Comparison of ENCODE assay signal across 20 cellular contexts in the genomic region with DNA sequence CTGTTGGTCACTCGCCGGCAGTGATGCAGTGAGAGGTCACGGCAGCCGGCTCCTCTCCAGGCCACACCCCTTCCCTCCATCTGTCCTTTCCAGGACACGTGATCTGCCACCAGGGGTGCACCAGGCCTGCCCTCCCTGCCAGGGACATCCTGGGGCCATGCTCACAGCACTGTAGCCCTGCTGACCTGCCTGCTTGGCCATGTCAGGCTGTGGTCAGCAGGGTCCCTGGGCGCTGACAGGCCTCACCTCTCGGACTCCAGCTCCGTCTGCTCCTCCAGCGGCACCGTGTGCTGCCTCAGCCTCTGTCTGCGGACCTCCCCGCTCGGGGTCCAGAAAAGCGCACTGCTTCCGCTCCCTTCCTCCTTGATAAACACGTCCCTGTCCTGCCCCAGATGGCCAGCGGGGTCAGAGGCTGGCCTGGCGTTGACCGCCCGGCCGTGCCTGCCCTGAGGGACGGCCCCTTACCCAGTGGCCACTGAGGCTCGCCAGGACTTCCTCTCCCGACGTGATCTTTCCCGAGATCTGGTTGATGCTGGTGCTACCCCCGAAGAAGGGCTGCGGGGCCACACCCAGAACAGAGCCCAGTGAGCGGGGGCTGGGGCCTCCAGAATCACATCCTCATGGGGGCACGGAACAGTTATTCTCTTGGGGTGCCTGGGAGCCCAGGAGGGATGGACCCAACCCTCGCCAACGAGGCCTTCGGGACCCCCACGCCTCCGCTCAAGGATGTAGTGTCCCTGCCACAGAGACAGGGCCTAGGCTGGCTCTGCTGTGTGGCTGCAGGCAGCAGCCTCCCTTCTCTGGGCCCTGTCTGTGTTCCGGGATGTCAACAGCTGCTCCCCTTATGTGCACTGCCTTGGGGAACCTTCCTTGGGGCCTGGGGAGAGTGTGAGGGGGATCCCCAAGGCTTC. TPM values are rescaled to one million over a fixed set of nuclear protein-coding genes. Genes with fewer than 3 reads are reported as not detected.
DNase-seq lines count a peak whose midpoint lies in the region; ATAC-seq, FAIRE-seq and TF ChIP-seq lines count a peak whose summit lies in the region.
"Had no signal": no experiment of that assay in that cellular context is flagged by ENCODE, and none has a peak within 500 bp of the region (broad histone marks: within the 10 kb centered on the region; RNA-seq: fewer than 3 reads in every experiment).

No MANE protein-coding gene starts in this region.

- TF ChIP-seq EP300 in A549 (IDR thresholded peaks at IDR 0.05): no peak

- intact Hi-C loops in natural killer cell (cut with micrococcal nuclease): loop anchor here (2.0 kb wide), 1 partner anchor 561 kb away; no protein-coding TSS in a partner anchor

- CTCF ChIA-PET in A549 (lab: Yijun Ruan, JAX): interaction anchor here (0.7 to 8.1 kb wide), 10 partner anchors 15 to 562 kb away, joined by 3 to 210 read pairs (median 16); a partner anchor contains a TSS

- ATAC-seq in A549 (peak in 1 of 2 experiments; percentile 5; a peak in 1 of 6 replicates), natural killer cell (no peak), HG03175 (IDR thresholded peaks at IDR 0.05; ENCODE audit: unreplicated experiment) (no peak)
- ATAC-seq: pancreas had no signal

- DNase-seq in A549 (ENCODE audit: low read depth in 1 of 2, low spot score in 1 of 2): no peak
- DNase-seq in GM13977 (ENCODE audit: low spot score): peak; percentile 12
- peak; percentile 26 for DNase-seq in SK-N-DZ (ENCODE audit: low spot score)
- DNase-seq in natural killer cell: no peak
- DNase-seq in nephron progenitor cell: no peak
- DNase-seq in SKM-1 treated with dmso at 0.1 percent for 144 hours (lab: John Stamatoyannopoulos, UW; ENCODE audit: unreplicated experiment): no peak
- no peak for DNase-seq in hippocampal formation (lab: John Stamatoyannopoulos, UW)
- DNase-seq: activated B cell treated with CpG ODN at 0.5 μM for 24 hours; C1 segment of cervical spinal cord; effector memory CD4-positive, alpha-beta T cell; EL; NCI-H187; NK-92 treated with Interleukin-12 subunit alpha and Interleukin-12 subunit beta, amount 100 ng/mL, for 24 hours had no signal

- in situ Hi-C loops in GM13977 (cut with MboI; ENCODE audit: low pct_unique_long_range_greater_than_20kb, low sequenced_read_pairs, unreplicated experiment): no loop called here

- no peak overlapping the region for H3K4me2 ChIP-seq in A549

- H3K27me3 Mint-ChIP-seq in natural killer cell (ENCODE audit: low read depth in 2 of 2): no peaks in the 10 kb centered on the region
- peaks cover 9% of the 10 kb centered on the region for H3K27me3 Mint-ChIP-seq in nephron progenitor cell (ENCODE audit: low read depth, poor library complexity)
- H3K27me3 Mint-ChIP-seq: activated naive CD4-positive, alpha-beta T cell treated with anti-CD3 and anti-CD28 coated beads, Interleukin-2, amount 50 U/mL, for 24 hours had no signal

- H3K9me3 ChIP-seq in A549: no peaks in the 10 kb centered on the region
- H3K9me3 ChIP-seq: breast epithelium, pancreas, thoracic aorta had no signal

- no peak for TF ChIP-seq CTCF in A549 (IDR thresholded peaks at IDR 0.05)
- TF ChIP-seq CTCF in GM13977 (IDR thresholded peaks at IDR 0.05; ENCODE audit: extremely low read depth, insufficient read depth, missing control alignments): no peak
- TF ChIP-seq CTCF in natural killer cell (IDR thresholded peaks at IDR 0.05): no peak
- no peak for TF ChIP-seq CTCF in nephron progenitor cell (IDR thresholded peaks at IDR 0.05)

- H3K27ac Mint-ChIP-seq in natural killer cell (peak overlapping the region; percentile 50 to 63), nephron progenitor cell (no peak overlapping the region)
- H3K27ac Mint-ChIP-seq: activated B cell treated with CpG ODN at 0.5 μM for 24 hours; activated naive CD4-positive, alpha-beta T cell treated with anti-CD3 and anti-CD28 coated beads, Interleukin-2, amount 50 U/mL, for 24 hours; memory B cell had no signal

- H3K4me3 ChIP-seq in A549: no peak overlapping the region
- H3K4me3 ChIP-seq: breast epithelium, pancreas, thoracic aorta had no signal

- no peak overlapping the region for H3K4me3 Mint-ChIP-seq in natural killer cell
- H3K4me3 Mint-ChIP-seq in nephron progenitor cell: no peak overlapping the region
- H3K4me3 Mint-ChIP-seq: activated B cell treated with CpG ODN at 0.5 μM for 24 hours; activated naive CD4-positive, alpha-beta T cell treated with anti-CD3 and anti-CD28 coated beads, Interleukin-2, amount 50 U/mL, for 24 hours; memory B cell had no signal

- H3K9me3 Mint-ChIP-seq in natural killer cell (no peaks in the 10 kb centered on the region), nephron progenitor cell (peaks cover 4% of the 10 kb centered on the region)
- H3K9me3 Mint-ChIP-seq: activated B cell treated with CpG ODN at 0.5 μM for 24 hours; activated naive CD4-positive, alpha-beta T cell treated with anti-CD3 and anti-CD28 coated beads, Interleukin-2, amount 50 U/mL, for 24 hours; memory B cell had no signal

- no peak overlapping the region for H3K27ac ChIP-seq in A549
- H3K27ac ChIP-seq: pancreas, thoracic aorta had no signal

- no peaks in the 10 kb centered on the region for H3K4me1 ChIP-seq in A549
- H3K4me1 ChIP-seq: breast epithelium, pancreas had no signal

- H3K36me3 Mint-ChIP-seq in natural killer cell (peaks cover 7% of the 10 kb centered on the region), nephron progenitor cell (ENCODE audit: low read depth) (peaks cover 26% of the 10 kb centered on the region)

- no peak for TF ChIP-seq RAD21 in A549 (conservative IDR thresholded peaks at IDR 0.05 in 1 of 2, IDR thresholded peaks at IDR 0.05 in 1 of 2)

- 89% methylated on average over 30 of the region's 36 CpGs for WGBS in A549 (ENCODE audit: missing lambda C conversion rate)

- TF ChIP-seq POLR2A in A549 (IDR thresholded peaks at IDR 0.05; ENCODE audit: low read length): no peak

- POLR2A ChIA-PET in A549 (lab: Yijun Ruan, JAX): no interaction called here

- no peak for FAIRE-seq in A549 (lab: Jason Lieb, UNC)
- FAIRE-seq: GM19239, pancreas had no signal

- peaks cover 10 to 29% of the 10 kb centered on the region in 2 donors for H3K4me1 Mint-ChIP-seq in natural killer cell
- H3K4me1 Mint-ChIP-seq in nephron progenitor cell: peaks cover 8% of the 10 kb centered on the region

TF ChIP-seq in A549, 52 proteins besides CTCF, POLR2A, EP300 and RAD21:
- TF ChIP-seq, protein P1, sequence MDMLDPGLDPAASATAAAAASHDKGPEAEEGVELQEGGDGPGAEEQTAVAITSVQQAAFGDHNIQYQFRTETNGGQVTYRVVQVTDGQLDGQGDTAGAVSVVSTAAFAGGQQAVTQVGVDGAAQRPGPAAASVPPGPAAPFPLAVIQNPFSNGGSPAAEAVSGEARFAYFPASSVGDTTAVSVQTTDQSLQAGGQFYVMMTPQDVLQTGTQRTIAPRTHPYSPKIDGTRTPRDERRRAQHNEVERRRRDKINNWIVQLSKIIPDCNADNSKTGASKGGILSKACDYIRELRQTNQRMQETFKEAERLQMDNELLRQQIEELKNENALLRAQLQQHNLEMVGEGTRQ (IDR thresholded peaks at IDR 0.05): 0 out of 2 replicates have a peak, but pooled peaks have one; percentile 21
- TF ChIP-seq, protein P2, sequence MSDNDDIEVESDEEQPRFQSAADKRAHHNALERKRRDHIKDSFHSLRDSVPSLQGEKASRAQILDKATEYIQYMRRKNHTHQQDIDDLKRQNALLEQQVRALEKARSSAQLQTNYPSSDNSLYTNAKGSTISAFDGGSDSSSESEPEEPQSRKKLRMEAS (IDR thresholded peaks at IDR 0.05): no peak

RNA-seq across cellular contexts. Expression of a gene that starts 36.3 kb away (rescaled TPM):
- polyA plus RNA-seq in A549 (2011; rRNA removed): 109 and 130 TPM in 2 replicates
- 43.3 and 43.9 TPM in 2 replicates for polyA plus RNA-seq in A549 (2012; cell fraction: cytosol; rRNA removed)
- polyA plus RNA-seq in A549 (2012; cell fraction: nucleus; rRNA removed): 105 and 130 TPM in 2 replicates
- 52.7 to 56.3 TPM (median 56.2 TPM) in 3 replicates for polyA plus RNA-seq in A549 (2017; fragmentation: RNase III; extraction: RNeasy Plus Mini Kit Qiagen cat#74134 plus additional on column Dnase treatment)
- 67.3 and 71.3 TPM in 2 replicates for polyA minus RNA-seq in A549 (2011; rRNA and poly(A)+ RNA removed)
- polyA plus RNA-seq in SK-N-DZ (2014; cell fraction: cytosol; rRNA removed): 41.4 and 43.6 TPM in 2 replicates
- polyA plus RNA-seq in SK-N-DZ (2014; cell fraction: nucleus; rRNA removed): 103 and 108 TPM in 2 replicates
- 10 to 100 TPM; 47.9 to 51.3 (median 50.3) TPM for total RNA-seq in natural killer cell

Comparison
In these comparisons a context has a peak if more than half of its experiments do, and no peak if none do; other contexts are left out.
1. DNase-seq: peak in GM13977 (single experiment) and SK-N-DZ (single experiment); none in A549 (0 of 2), natural killer cell (single experiment), nephron progenitor cell (single experiment), SKM-1 treated with dmso at 0.1 percent for 144 hours (single experiment) and hippocampal formation (0 of 2).